14 cellular contexts compared by ENCODE assay signal in the genomic region with DNA sequence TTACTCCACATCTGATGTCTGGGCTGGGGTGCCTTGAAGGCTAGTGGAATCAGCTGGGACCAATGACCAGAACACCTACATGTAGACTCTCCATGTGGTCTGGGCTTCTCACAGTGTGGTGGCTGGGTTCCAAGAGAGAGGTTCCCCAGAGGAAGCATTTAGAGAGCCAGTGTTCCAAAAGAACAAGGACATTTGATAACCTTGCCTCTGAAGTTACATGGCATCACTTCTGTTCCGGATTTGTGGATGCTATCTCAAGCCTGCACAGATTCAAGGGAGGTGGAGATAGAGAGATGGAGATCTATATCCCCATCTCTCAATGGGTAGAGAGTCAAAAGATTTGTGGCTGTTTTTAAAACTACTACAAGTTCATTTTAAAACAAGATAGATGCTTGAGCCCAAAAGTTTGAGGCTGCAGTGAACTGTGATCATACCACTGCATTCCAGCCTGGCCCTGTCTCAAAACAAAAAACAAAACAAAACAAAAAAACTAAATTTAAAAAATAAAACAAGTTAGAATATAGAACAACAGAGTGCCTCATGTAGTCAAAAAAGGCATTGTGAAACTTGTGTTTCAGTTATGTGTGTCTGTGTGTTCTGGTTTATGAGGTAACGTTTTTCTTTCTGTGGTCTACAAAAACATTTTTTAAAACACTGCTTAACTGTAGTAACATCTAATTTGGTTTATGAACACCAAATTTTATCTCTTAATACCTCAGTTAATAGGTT. TPM values are rescaled to one million over a fixed set of nuclear protein-coding genes. Genes with fewer than 3 reads are reported as not detected.
DNase-seq lines count a peak whose midpoint lies in the region; ATAC-seq, FAIRE-seq and TF ChIP-seq lines count a peak whose summit lies in the region.
"Had no signal": no experiment of that assay in that cellular context is flagged by ENCODE, and none has a peak within 500 bp of the region (broad histone marks: within the 10 kb centered on the region; RNA-seq: fewer than 3 reads in every experiment).

No MANE protein-coding gene starts in this region.

- TF ChIP-seq POLR2A in heart left ventricle (IDR thresholded peaks at IDR 0.05) (no peak), esophagus squamous epithelium (IDR thresholded peaks at IDR 0.05) (no peak), GM12892 (IDR thresholded peaks at IDR 0.05; ENCODE audit: low read depth, low read length) (no peak)

- H3K36me3 ChIP-seq in heart left ventricle: no peaks in the 10 kb centered on the region
- H3K36me3 ChIP-seq in small intestine (ENCODE audit: control insufficient read depth in 2 of 2, insufficient read depth in 2 of 2, low read length in 2 of 2): no peaks in the 10 kb centered on the region
- no peaks in the 10 kb centered on the region for H3K36me3 ChIP-seq in esophagus squamous epithelium

- H3K4me3 ChIP-seq in heart left ventricle: no peak overlapping the region
- H3K4me3 ChIP-seq in small intestine (ENCODE audit: low read depth in 1 of 2, low read length in 2 of 2): no peak overlapping the region
- no peak overlapping the region for H3K4me3 ChIP-seq in esophagus squamous epithelium

- no peaks in the 10 kb centered on the region for H3K27me3 ChIP-seq in heart left ventricle
- H3K27me3 ChIP-seq in small intestine (ENCODE audit: control insufficient read depth in 2 of 2, insufficient read depth in 2 of 2, low read length in 2 of 2): no peaks in the 10 kb centered on the region
- no peaks in the 10 kb centered on the region for H3K27me3 ChIP-seq in esophagus squamous epithelium

- H3K9me3 ChIP-seq in heart left ventricle: no peaks in the 10 kb centered on the region
- H3K9me3 ChIP-seq in small intestine (ENCODE audit: control insufficient read depth, low read depth): no peaks in the 10 kb centered on the region
- no peaks in the 10 kb centered on the region for H3K9me3 ChIP-seq in esophagus squamous epithelium

- FAIRE-seq in GM18507 (lab: Jason Lieb, UNC) (peak; percentile 61), small intestine (lab: Jason Lieb, UNC) (no peak), GM12892 (lab: Jason Lieb, UNC) (no peak)

- intact Hi-C loops in heart left ventricle (cut with DNase I): loop anchor here in 5 of 10 donors (1.0 to 5.0 kb wide), 3 partner anchors 19 to 44 kb away; partner anchors contain the start of gene PDE8A (in 4 of the 5)
- intact Hi-C loops in esophagus squamous epithelium (cut with DNase I): no loop called here

- TF ChIP-seq CTCF in heart left ventricle (IDR thresholded peaks at IDR 0.05): no peak
- TF ChIP-seq CTCF in esophagus squamous epithelium (IDR thresholded peaks at IDR 0.05): no peak

- H3K27ac ChIP-seq in heart left ventricle (peak overlapping the region in 9 of 12 donors; percentile 3 to 67 (median 45)), small intestine (ENCODE audit: low read depth in 1 of 2, low read length in 1 of 2) (peak overlapping the region; percentile 36 to 42), esophagus squamous epithelium (peak overlapping the region in 2 of 4 donors; percentile 12 to 27)
- H3K27ac ChIP-seq: parathyroid adenoma had no signal

- DNase-seq in GM18507 (ENCODE audit: extremely low spot score, insufficient read length, low read depth) (no peak), NCI-H69 (lab: John Stamatoyannopoulos, UW) (peak; percentile 51), heart left ventricle (peak in 4 of 5 donors; percentile 59 to 76 (median 68)), small intestine (no peak), esophagus squamous epithelium (lab: John Stamatoyannopoulos, UW) (no peak), GM12892 (ENCODE audit: insufficient read length) (no peak), dedifferentiated amniotic fluid mesenchymal stem cell (ENCODE audit: extremely low spot score) (no peak)
- DNase-seq: CD8-positive, alpha-beta T cell; GDM1; NCI-H2081; stimulated activated CD4-positive, alpha-beta T cell treated with anti-CD3 and anti-CD28 coated beads, Interleukin-1b, Interleukin-23, amount 100 ng/mL, for 48 hours had no signal

- ATAC-seq in heart left ventricle (peak; percentile 85 to 93 (median 87)), HG02763 (IDR thresholded peaks at IDR 0.05; ENCODE audit: unreplicated experiment) (no peak)
- ATAC-seq: CD8-positive, alpha-beta T cell; WTC11 had no signal

- peaks cover 6 to 81% (median 56%) of the 10 kb centered on the region in 12 donors for H3K4me1 ChIP-seq in heart left ventricle
- H3K4me1 ChIP-seq in small intestine (ENCODE audit: control insufficient read depth in 2 of 2, insufficient read depth in 1 of 2, low read depth in 1 of 2, low read length in 1 of 2): peaks cover 19 to 49% of the 10 kb centered on the region in 2 donors
- H3K4me1 ChIP-seq in esophagus squamous epithelium: peaks cover 11 to 60% (median 35%) of the 10 kb centered on the region in 3 donors

- WGBS in heart left ventricle, 4 donors: 35 to 43% (median 40%) methylated on average over 2 of the region's 2 CpGs
- WGBS in small intestine, 3 donors: 8 to 31% (median 21%) methylated on average over 2 of the region's 2 CpGs
- 76 to 77% methylated on average over 2 of the region's 2 CpGs for WGBS in esophagus squamous epithelium, 2 donors

RNA-seq across cellular contexts. Expression of gene PDE8A, which starts 44.8 kb away (rescaled TPM):
- total RNA-seq in heart left ventricle (10 to 100 TPM in 8 of 9 donors, 1 to 10 TPM in 1; 9.4 to 21.5 (median 17.8) TPM), esophagus squamous epithelium (10 to 100 TPM; 14.0 to 28.6 (median 22.2) TPM)
- polyA plus RNA-seq in heart left ventricle (10 to 100 TPM; 11.9 to 13.6 TPM), small intestine (10 to 100 TPM; 18.4 to 30.9 (median 22.8) TPM)
- 24.2 TPM for polyA plus RNA-seq in GM12892 (2012; ENCODE audit: missing spikeins)

Comparison
In these comparisons a context has a peak if more than half of its experiments do, and no peak if none do; other contexts are left out.
1. DNase-seq: peak in NCI-H69 (single experiment) and heart left ventricle (4 of 5); none in GM18507 (single experiment), small intestine (single experiment), esophagus squamous epithelium (single experiment), GM12892 (single experiment) and dedifferentiated amniotic fluid mesenchymal stem cell (single experiment).